21 cellular contexts compared by ENCODE assay signal in the genomic region with DNA sequence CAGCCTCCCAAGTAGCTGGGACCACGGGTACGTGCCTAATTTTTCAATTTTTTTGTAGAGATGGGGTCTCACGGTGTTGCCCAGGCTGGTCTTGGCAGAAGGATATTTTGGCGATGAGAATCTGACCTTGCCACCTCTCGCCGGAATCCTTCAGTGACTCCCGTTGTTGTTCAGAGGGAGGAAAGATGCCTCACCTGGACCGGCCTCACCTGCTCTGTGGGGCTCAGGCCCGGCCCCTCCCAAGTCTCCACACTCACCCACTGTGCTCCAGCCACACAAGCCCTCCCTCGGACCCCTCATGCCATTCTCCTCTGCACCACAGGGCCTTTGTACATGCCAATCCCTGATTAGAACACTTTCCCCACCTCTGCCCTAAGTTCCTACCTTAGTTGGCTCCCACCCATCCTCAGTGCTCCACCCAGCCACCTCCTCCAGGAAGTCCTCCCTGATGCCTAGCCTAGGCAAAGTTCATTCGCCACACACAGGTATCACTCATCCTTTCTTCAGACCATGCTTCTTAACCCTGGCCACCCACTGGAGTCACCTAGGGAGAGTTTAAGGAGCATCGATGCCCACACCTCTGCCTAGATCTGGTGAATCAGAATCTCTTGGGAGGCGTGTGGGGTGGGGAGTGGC.
DNase-seq lines count a peak whose midpoint lies in the region; ATAC-seq, FAIRE-seq and TF ChIP-seq lines count a peak whose summit lies in the region.
"Had no signal": no experiment of that assay in that cellular context is flagged by ENCODE, and none has a peak within 500 bp of the region (broad histone marks: within the 10 kb centered on the region; RNA-seq: fewer than 3 reads in every experiment).

No MANE protein-coding gene starts in this region.

- no peak overlapping the region for H4K5ac ChIP-seq in IMR-90 (ENCODE audit: low read depth, low read length)

- CTCF ChIA-PET in A549 (lab: Yijun Ruan, JAX), result no interaction called here
- CTCF ChIA-PET in IMR-90 (lab: Yijun Ruan, JAX), result no interaction called here

- H4K91ac ChIP-seq in IMR-90 (ENCODE audit: insufficient read depth, low read depth, low read length) (no peak overlapping the region), neuronal stem cell (ENCODE audit: low read depth, low read length, poor library complexity) (no peak overlapping the region)

- H3K4me3 ChIP-seq in A549, result no peak overlapping the region
- H3K4me3 ChIP-seq in IMR-90 (ENCODE audit: insufficient read depth, low read depth, low read length), result no peak overlapping the region
- no peak overlapping the region for H3K4me3 ChIP-seq in neuronal stem cell (ENCODE audit: low read length in 2 of 2)
- no peak overlapping the region for H3K4me3 ChIP-seq in spleen
- H3K4me3 ChIP-seq in tibial nerve, result no peak overlapping the region
- H3K4me3 ChIP-seq: GM23338 had no signal

- H4K8ac ChIP-seq in IMR-90 (ENCODE audit: low read depth in 2 of 2, low read length in 2 of 2) (no peak overlapping the region), neuronal stem cell (ENCODE audit: low read depth, low read length) (no peak overlapping the region)

- no peak overlapping the region for H2BK20ac ChIP-seq in IMR-90 (ENCODE audit: low read depth, low read length)

- H3K27me3 ChIP-seq in IMR-90 (ENCODE audit: control insufficient read depth, insufficient read depth, low read length), result 0 out of 2 replicates have a peak, but pooled peaks cover 1% of the 10 kb centered on the region
- H3K27me3 ChIP-seq in neuronal stem cell (ENCODE audit: control insufficient read depth in 3 of 3, insufficient read depth in 3 of 3, low read depth in 1 of 3, low read length in 3 of 3), result no peaks in the 10 kb centered on the region
- H3K27me3 ChIP-seq in spleen (replicated peaks in 1 of 7), result peaks cover 0 to 48% (median 0%) of the 10 kb centered on the region in 7 donors
- no peaks in the 10 kb centered on the region for H3K27me3 ChIP-seq in tibial nerve

- H3K36me3 ChIP-seq in IMR-90 (ENCODE audit: control insufficient read depth, insufficient read depth, low read length) (no peaks in the 10 kb centered on the region), neuronal stem cell (replicated peaks in 1 of 2; ENCODE audit: control insufficient read depth in 2 of 2, insufficient read depth in 2 of 2, low read length in 2 of 2) (no peaks in the 10 kb centered on the region), spleen (no peaks in the 10 kb centered on the region), tibial nerve (no peaks in the 10 kb centered on the region)

- no peaks in the 10 kb centered on the region for H3K4me1 ChIP-seq in A549
- H3K4me1 ChIP-seq in IMR-90 (ENCODE audit: control insufficient read depth, insufficient read depth, low read length), result no peaks in the 10 kb centered on the region
- no peaks in the 10 kb centered on the region for H3K4me1 ChIP-seq in neuronal stem cell (ENCODE audit: control insufficient read depth in 2 of 2, insufficient read depth in 1 of 2, low read depth in 1 of 2, low read length in 2 of 2)
- H3K4me1 ChIP-seq in spleen, result no peaks in the 10 kb centered on the region
- H3K4me1 ChIP-seq in tibial nerve, result no peaks in the 10 kb centered on the region

- H3K27ac ChIP-seq in A549 (no peak overlapping the region), IMR-90 (ENCODE audit: insufficient read depth, low read length) (no peak overlapping the region), neuronal stem cell (replicated peaks; ENCODE audit: low read length) (no peak overlapping the region), spleen (no peak overlapping the region), tibial nerve (no peak overlapping the region)

- no peak for FAIRE-seq in A549 (lab: Jason Lieb, UNC)
- FAIRE-seq: GM12891, GM18507 had no signal

- H3K56ac ChIP-seq in IMR-90 (ENCODE audit: extremely low read depth, insufficient read depth, low read length), result no peak overlapping the region

- no peak for TF ChIP-seq EP300 in A549 (IDR thresholded peaks at IDR 0.05)
- TF ChIP-seq EP300 in tibial nerve (IDR thresholded peaks at IDR 0.05), result no peak

- BruUV-seq in IMR-90 (replicated peaks; lab: Mats Ljungman, UMichigan), result no TSS peak

- DNase-seq in A549 (ENCODE audit: low read depth in 1 of 2, low spot score in 1 of 2), result no peak
- DNase-seq in IMR-90, result no peak
- DNase-seq in neuronal stem cell (ENCODE audit: low spot score), result no peak
- peak; percentile 22 for DNase-seq in spleen
- DNase-seq in tibial nerve (ENCODE audit: low spot score in 2 of 2), result no peak
- no peak for DNase-seq in putamen (ENCODE audit: low spot score)
- DNase-seq: 8988T; C1 segment of cervical spinal cord; Calu3; CD4-positive, alpha-beta memory T cell; COR-L47; DMS53; DMS79 treated with DMSO at 0.1 percent for 48 hours; GF-D8; H9; HFFc6 had no signal

- H2BK5ac ChIP-seq in IMR-90 (ENCODE audit: low read depth, low read length, poor library complexity, severe bottlenecking) (no peak overlapping the region), neuronal stem cell (ENCODE audit: low read length) (no peak overlapping the region)

- no peaks in the 10 kb centered on the region for H3K79me1 ChIP-seq in IMR-90 (ENCODE audit: low read depth in 1 of 2, low read length in 2 of 2)
- no peaks in the 10 kb centered on the region for H3K79me1 ChIP-seq in neuronal stem cell (ENCODE audit: low read depth, low read length)

- no peak overlapping the region for H2BK120ac ChIP-seq in IMR-90 (ENCODE audit: low read depth, low read length)
- no peak overlapping the region for H2BK120ac ChIP-seq in neuronal stem cell (ENCODE audit: low read depth, low read length)

- H3K4ac ChIP-seq in IMR-90 (ENCODE audit: low read depth, low read length), result no peak overlapping the region
- no peak overlapping the region for H3K4ac ChIP-seq in neuronal stem cell (ENCODE audit: low read length)

- H2AFZ ChIP-seq in IMR-90 (replicated peaks; ENCODE audit: low read length, poor library complexity), result no peak overlapping the region
- H2AFZ ChIP-seq in neuronal stem cell (ENCODE audit: low read length), result no peak overlapping the region
- H2AFZ ChIP-seq: GM23338 had no signal

- H3K4me2 ChIP-seq in A549 (no peak overlapping the region), IMR-90 (ENCODE audit: low read depth, low read length) (no peak overlapping the region), neuronal stem cell (ENCODE audit: insufficient read depth, low read length, poor library complexity, severe bottlenecking) (no peak overlapping the region)
- H3K4me2 ChIP-seq: GM23338 had no signal

- H3K14ac ChIP-seq in IMR-90 (replicated peaks; ENCODE audit: low read depth, low read length) (no peak overlapping the region), neuronal stem cell (ENCODE audit: low read length) (no peak overlapping the region)

- no peak for ATAC-seq in A549
- ATAC-seq in IMR-90 (ENCODE audit: low read depth), result no peak
- ATAC-seq in SK-N-SH treated with all-trans-retinoic acid at 6 μM for 48 hours, result no peak
- ATAC-seq: HCT116 had no signal

- TF ChIP-seq CTCF in A549 (IDR thresholded peaks at IDR 0.05), result no peak
- TF ChIP-seq CTCF in IMR-90 (conservative IDR thresholded peaks at IDR 0.05; ENCODE audit: low read depth, low read length), result no peak
- no peak for TF ChIP-seq CTCF in spleen (IDR thresholded peaks at IDR 0.05 in 8 of 11, conservative IDR thresholded peaks at IDR 0.05 in 3 of 11)
- no peak for TF ChIP-seq CTCF in tibial nerve (IDR thresholded peaks at IDR 0.05)

- no peak for TF ChIP-seq RAD21 in A549 (conservative IDR thresholded peaks at IDR 0.05 in 1 of 2, IDR thresholded peaks at IDR 0.05 in 1 of 2)
- TF ChIP-seq RAD21 in IMR-90 (IDR thresholded peaks at IDR 0.05; ENCODE audit: low read length), result no peak

- intact Hi-C loops in IMR-90 (cut with micrococcal nuclease), result no loop called here
- intact Hi-C loops in spleen (cut with DNase I; ENCODE audit: low total_unique reads), result no loop called here

- no peaks in the 10 kb centered on the region for H4K20me1 ChIP-seq in IMR-90 (ENCODE audit: insufficient read depth, low read length)

- H2BK15ac ChIP-seq in IMR-90 (ENCODE audit: low read depth, low read length) (no peak overlapping the region), neuronal stem cell (ENCODE audit: low read length) (no peak overlapping the region)

- H3K18ac ChIP-seq in IMR-90 (ENCODE audit: low read depth, low read length) (no peak overlapping the region), neuronal stem cell (ENCODE audit: low read length) (no peak overlapping the region)

- POLR2A ChIA-PET in A549 (lab: Yijun Ruan, JAX), result no interaction called here
- POLR2A ChIA-PET in IMR-90 (lab: Charles Lee; ENCODE audit: unreplicated experiment), result no interaction called here

- H3K23ac ChIP-seq in IMR-90 (ENCODE audit: low read depth, low read length) (no peak overlapping the region), neuronal stem cell (ENCODE audit: low read depth, low read length, poor library complexity) (peak overlapping the region; percentile 20)

- in situ Hi-C loops in IMR-90 (cut with MboI; ENCODE audit: low sequenced_read_pairs), result no loop called here

- no peak overlapping the region for H2BK12ac ChIP-seq in neuronal stem cell (ENCODE audit: low read length)

- H2AK9ac ChIP-seq in IMR-90 (replicated peaks; ENCODE audit: low read depth, low read length, poor library complexity), result peak overlapping the region; percentile 58

- H3K9ac ChIP-seq in IMR-90 (ENCODE audit: low read depth, low read length) (no peak overlapping the region), neuronal stem cell (ENCODE audit: low read depth, low read length, poor library complexity) (peak overlapping the region; percentile 31)

- TF ChIP-seq POLR2A in A549 (IDR thresholded peaks at IDR 0.05; ENCODE audit: low read length), result no peak
- TF ChIP-seq POLR2A in IMR-90 (IDR thresholded peaks at IDR 0.05; ENCODE audit: low read depth, low read length), result no peak
- TF ChIP-seq POLR2A in spleen (IDR thresholded peaks at IDR 0.05), result no peak
- no peak for TF ChIP-seq POLR2A in tibial nerve (IDR thresholded peaks at IDR 0.05)

- no peaks in the 10 kb centered on the region for H3K9me3 ChIP-seq in A549
- H3K9me3 ChIP-seq in IMR-90 (ENCODE audit: control insufficient read depth, insufficient read depth, low read length), result no peaks in the 10 kb centered on the region; the same call in 1 of the 2 replicates
- no peaks in the 10 kb centered on the region for H3K9me3 ChIP-seq in neuronal stem cell (replicated peaks in 1 of 2; ENCODE audit: control insufficient read depth in 2 of 2, insufficient read depth in 1 of 2, low read depth in 1 of 2, low read length in 2 of 2)
- peaks cover 0 to 3% (median under 1%) of the 10 kb centered on the region in 8 donors for H3K9me3 ChIP-seq in spleen
- H3K9me3 ChIP-seq in tibial nerve, result peaks cover 0 to 8% (median 0%) of the 10 kb centered on the region in 4 donors

- H2AK5ac ChIP-seq in IMR-90 (ENCODE audit: low read depth, low read length), result no peak overlapping the region
- H2AK5ac ChIP-seq in neuronal stem cell (ENCODE audit: low read depth, low read length), result no peak overlapping the region

- dilution Hi-C loops in IMR-90 (cut with HindIII; ENCODE audit: low sequenced_read_pairs, unreplicated experiment), result no loop called here

- WGBS in A549 (ENCODE audit: missing lambda C conversion rate), result 34% methylated on average over 13 of the region's 13 CpGs
- 65% methylated on average over 3 of the region's 13 CpGs; no CpG with 5 or more reads in 1 of the 2 experiments for WGBS in IMR-90 (ENCODE audit: extremely low coverage in 2 of 2, insufficient read length in 1 of 2), 2 experiments
- no CpG with 5 or more reads among the region's 13 CpGs for WGBS in neuronal stem cell (ENCODE audit: extremely low coverage in 2 of 2, insufficient read length in 2 of 2, insufficient replicate concordance in 1 of 2), 2 donors
- 70 to 89% (median 79%) methylated on average over 13 of the region's 13 CpGs for WGBS in spleen, 5 donors
- WGBS in tibial nerve, 2 donors, result 78 to 84% methylated on average over 13 of the region's 13 CpGs

- H3K9me1 ChIP-seq in IMR-90 (ENCODE audit: insufficient read depth, low read length), result no peaks in the 10 kb centered on the region
